ENCODE assay signal across 38 cellular contexts in the genomic region with DNA sequence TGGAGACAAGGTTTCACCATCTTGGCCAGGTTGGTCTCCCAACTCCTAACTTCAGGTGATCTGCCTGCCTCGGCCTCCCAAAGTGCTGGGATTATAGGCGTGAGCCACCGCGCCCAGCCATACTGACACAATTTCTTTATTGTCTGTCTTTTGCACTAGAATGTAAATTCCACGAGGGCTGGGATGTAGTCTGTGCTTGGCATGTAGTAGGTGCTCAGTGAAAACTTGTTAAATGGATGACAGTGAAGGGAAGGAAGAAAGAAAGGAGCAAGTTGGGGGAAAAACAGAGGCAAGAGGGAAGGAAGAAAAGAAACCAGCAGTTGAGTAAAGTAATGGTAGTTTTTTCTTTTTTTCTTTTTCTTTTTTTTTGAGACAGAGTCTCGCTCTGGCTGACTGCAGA.
"Had no signal": no experiment of that assay in that cellular context is flagged by ENCODE, and none has a peak within 500 bp of the region (broad histone marks: within the 10 kb centered on the region; RNA-seq: fewer than 3 reads in every experiment).

No MANE protein-coding gene starts in this region.

- H3K9me3 ChIP-seq: adrenal gland, ascending aorta, body of pancreas, breast epithelium had no signal

- H3K4me1 Mint-ChIP-seq: activated naive CD8-positive, alpha-beta T cell treated with anti-CD3 and anti-CD28 coated beads, Interleukin-2, amount 10 ng/mL, durations not matched to agents 7 days and 5 days; activated T-helper 17 cell treated with anti-CD3 and anti-CD28 coated beads, Interleukin-2, amount 50 U/mL, for 72 hours; central memory CD8-positive, alpha-beta T cell had no signal

- H3K27ac ChIP-seq: adrenal gland, ascending aorta, body of pancreas, brain microvascular endothelial cell, breast epithelium, cardiac muscle cell had no signal

- H3K9me3 Mint-ChIP-seq: activated naive CD4-positive, alpha-beta T cell treated with anti-CD3 and anti-CD28 coated beads for 36 hours; activated naive CD4-positive, alpha-beta T cell treated with anti-CD3 and anti-CD28 coated beads, Interleukin-2, amount 10 ng/mL, durations not matched to agents 7 days and 5 days; activated naive CD4-positive, alpha-beta T cell treated with anti-CD3 and anti-CD28 coated beads, Interleukin-2, amount 50 U/mL, for 24 hours; activated naive CD4-positive, alpha-beta T cell treated with anti-CD3 and anti-CD28 coated beads, Interleukin-2, amount 50 U/mL, for 72 hours; activated naive CD8-positive, alpha-beta T cell treated with anti-CD3 and anti-CD28 coated beads, Interleukin-2, amount 10 ng/mL, durations not matched to agents 7 days and 5 days; activated naive CD8-positive, alpha-beta T cell treated with anti-CD3 and anti-CD28 coated beads, Interleukin-2, amount 50 U/mL, for 24 hours; activated T-cell treated with anti-CD3 and anti-CD28 coated beads, Interleukin-2, amount 50 U/mL, for 24 hours; activated T-cell treated with anti-CD3 and anti-CD28 coated beads, Interleukin-2, amount 50 U/mL, for 4 hours; activated T-cell treated with anti-CD3 and anti-CD28 coated beads, Interleukin-2, amount 50 U/mL, for 72 hours; activated T-helper 1 cell treated with anti-CD3 and anti-CD28 coated beads, Interleukin-12 subunit alpha, Interleukin-12 subunit beta, Interleukin-2, Interleukin-4 antibody, amounts not matched to agents 30 ng/mL and 10 ng/mL and 1 ng/mL, durations not matched to agents 14 hours and 24 hours and 36 hours; activated T-helper 17 cell treated with anti-CD3 and anti-CD28 coated beads, Interleukin-2, amount 50 U/mL, for 72 hours; activated T-helper 2 cell treated with anti-CD3 and anti-CD28 coated beads, Interferon-gamma antibody, Interleukin-2, Interleukin-4, amounts not matched to agents 10 μg/mL and 5 μg/mL and 100 μg/mL, durations not matched to agents 14 hours and 24 hours and 36 hours; brain; central memory CD8-positive, alpha-beta T cell had no signal

- FAIRE-seq: astrocyte, bronchial epithelial cell had no signal

- H3K4me3 Mint-ChIP-seq: activated naive CD4-positive, alpha-beta T cell treated with anti-CD3 and anti-CD28 coated beads for 36 hours; activated naive CD4-positive, alpha-beta T cell treated with anti-CD3 and anti-CD28 coated beads, Interleukin-2, amount 10 ng/mL, durations not matched to agents 7 days and 5 days; activated naive CD4-positive, alpha-beta T cell treated with anti-CD3 and anti-CD28 coated beads, Interleukin-2, amount 50 U/mL, for 24 hours; activated naive CD8-positive, alpha-beta T cell; activated naive CD8-positive, alpha-beta T cell treated with anti-CD3 and anti-CD28 coated beads, Interleukin-2, amount 10 ng/mL, durations not matched to agents 7 days and 5 days; activated naive CD8-positive, alpha-beta T cell treated with anti-CD3 and anti-CD28 coated beads, Interleukin-2, amount 50 U/mL, for 24 hours; activated T-cell treated with anti-CD3 and anti-CD28 coated beads, Interleukin-2, amount 50 U/mL, for 24 hours; activated T-cell treated with anti-CD3 and anti-CD28 coated beads, Interleukin-2, amount 50 U/mL, for 4 hours; activated T-cell treated with anti-CD3 and anti-CD28 coated beads, Interleukin-2, amount 50 U/mL, for 72 hours; activated T-helper 1 cell treated with anti-CD3 and anti-CD28 coated beads, Interleukin-12 subunit alpha, Interleukin-12 subunit beta, Interleukin-2, Interleukin-4 antibody, amounts not matched to agents 30 ng/mL and 10 ng/mL and 1 ng/mL, durations not matched to agents 14 hours and 24 hours and 36 hours; activated T-helper 17 cell treated with anti-CD3 and anti-CD28 coated beads, Interleukin-2, amount 50 U/mL, for 72 hours; brain; central memory CD8-positive, alpha-beta T cell had no signal

- H3K36me3 ChIP-seq: adrenal gland, ascending aorta, brain microvascular endothelial cell, breast epithelium, cardiac muscle cell had no signal

- H3K27ac Mint-ChIP-seq: activated naive CD4-positive, alpha-beta T cell treated with anti-CD3 and anti-CD28 coated beads for 36 hours; activated naive CD4-positive, alpha-beta T cell treated with anti-CD3 and anti-CD28 coated beads, Interleukin-2, amount 10 ng/mL, durations not matched to agents 7 days and 5 days; activated naive CD4-positive, alpha-beta T cell treated with anti-CD3 and anti-CD28 coated beads, Interleukin-2, amount 50 U/mL, for 24 hours; activated naive CD4-positive, alpha-beta T cell treated with anti-CD3 and anti-CD28 coated beads, Interleukin-2, amount 50 U/mL, for 72 hours; activated naive CD8-positive, alpha-beta T cell; activated naive CD8-positive, alpha-beta T cell treated with anti-CD3 and anti-CD28 coated beads, Interleukin-2, amount 10 ng/mL, durations not matched to agents 7 days and 5 days; activated naive CD8-positive, alpha-beta T cell treated with anti-CD3 and anti-CD28 coated beads, Interleukin-2, amount 50 U/mL, for 24 hours; activated T-cell treated with anti-CD3 and anti-CD28 coated beads, Interleukin-2, amount 50 U/mL, for 72 hours; activated T-helper 1 cell treated with anti-CD3 and anti-CD28 coated beads, Interleukin-12 subunit alpha, Interleukin-12 subunit beta, Interleukin-2, Interleukin-4 antibody, amounts not matched to agents 30 ng/mL and 10 ng/mL and 1 ng/mL, durations not matched to agents 14 hours and 24 hours and 36 hours; activated T-helper 17 cell treated with anti-CD3 and anti-CD28 coated beads, Interleukin-2, amount 50 U/mL, for 72 hours; activated T-helper 2 cell treated with anti-CD3 and anti-CD28 coated beads, Interferon-gamma antibody, Interleukin-2, Interleukin-4, amounts not matched to agents 10 μg/mL and 5 μg/mL and 100 μg/mL, durations not matched to agents 14 hours and 24 hours and 36 hours; brain had no signal

- H3K36me3 Mint-ChIP-seq: activated naive CD4-positive, alpha-beta T cell treated with anti-CD3 and anti-CD28 coated beads, Interleukin-2, amount 10 ng/mL, durations not matched to agents 7 days and 5 days; activated naive CD4-positive, alpha-beta T cell treated with anti-CD3 and anti-CD28 coated beads, Interleukin-2, amount 50 U/mL, for 24 hours; activated naive CD4-positive, alpha-beta T cell treated with anti-CD3 and anti-CD28 coated beads, Interleukin-2, amount 50 U/mL, for 72 hours; activated naive CD8-positive, alpha-beta T cell; activated naive CD8-positive, alpha-beta T cell treated with anti-CD3 and anti-CD28 coated beads, Interleukin-2, amount 10 ng/mL, durations not matched to agents 7 days and 5 days had no signal

- H3K4me3 ChIP-seq: adrenal gland, ascending aorta, body of pancreas, breast epithelium, cardiac muscle cell had no signal

- H3K27me3 Mint-ChIP-seq: activated naive CD4-positive, alpha-beta T cell treated with anti-CD3 and anti-CD28 coated beads, Interleukin-2, amount 10 ng/mL, durations not matched to agents 7 days and 5 days; activated naive CD4-positive, alpha-beta T cell treated with anti-CD3 and anti-CD28 coated beads, Interleukin-2, amount 50 U/mL, for 24 hours; activated naive CD8-positive, alpha-beta T cell; activated naive CD8-positive, alpha-beta T cell treated with anti-CD3 and anti-CD28 coated beads, Interleukin-2, amount 10 ng/mL, durations not matched to agents 7 days and 5 days; activated naive CD8-positive, alpha-beta T cell treated with anti-CD3 and anti-CD28 coated beads, Interleukin-2, amount 50 U/mL, for 24 hours; activated T-cell treated with anti-CD3 and anti-CD28 coated beads, Interleukin-2, amount 50 U/mL, for 24 hours; activated T-helper 17 cell treated with anti-CD3 and anti-CD28 coated beads, Interleukin-2, amount 50 U/mL, for 72 hours; brain; central memory CD8-positive, alpha-beta T cell had no signal

- DNase-seq: activated effector memory CD4-positive, alpha-beta T cell treated with anti-CD3 and anti-CD28 coated beads, Interleukin-2, amount 50 U/mL, for 16 hours; activated effector memory CD4-positive, alpha-beta T cell treated with Interleukin-2 at 50 U/mL for 16 hours; activated gamma-delta T cell; activated gamma-delta T cell treated with Interleukin-2 at 50 U/mL for 16 hours; activated naive CD4-positive, alpha-beta T cell; activated naive CD4-positive, alpha-beta T cell treated with anti-CD3 and anti-CD28 coated beads for 36 hours; activated naive CD4-positive, alpha-beta T cell treated with anti-CD3 and anti-CD28 coated beads, Interleukin-2, amount 10 ng/mL, durations not matched to agents 7 days and 5 days; activated naive CD4-positive, alpha-beta T cell treated with anti-CD3 and anti-CD28 coated beads, Interleukin-2, amount 50 U/mL, for 16 hours; activated naive CD4-positive, alpha-beta T cell treated with Interleukin-2 at 50 U/mL for 16 hours; activated naive CD8-positive, alpha-beta T cell treated with anti-CD3 and anti-CD28 coated beads, Interleukin-2, amount 10 ng/mL, durations not matched to agents 7 days and 5 days; activated naive CD8-positive, alpha-beta T cell treated with anti-CD3 and anti-CD28 coated beads, Interleukin-2, amount 50 U/mL, for 24 hours; activated T-cell treated with anti-CD3 and anti-CD28 coated beads, Interleukin-2, amount 50 U/mL, for 1 hour; activated T-cell treated with anti-CD3 and anti-CD28 coated beads, Interleukin-2, amount 50 U/mL, for 24 hours; activated T-cell treated with anti-CD3 and anti-CD28 coated beads, Interleukin-2, amount 50 U/mL, for 4 hours; activated T-cell treated with anti-CD3 and anti-CD28 coated beads, Interleukin-2, amount 50 U/mL, for 48 hours; activated T-cell treated with anti-CD3 and anti-CD28 coated beads, Interleukin-2, amount 50 U/mL, for 72 hours; adrenal gland; amniotic stem cell; amygdala; aorta; body of pancreas; brain microvascular endothelial cell; caudate nucleus; central memory CD4-positive, alpha-beta T cell; cerebellar nuclear complex had no signal

- H3K27me3 ChIP-seq: adrenal gland, ascending aorta, body of pancreas, brain microvascular endothelial cell, breast epithelium, cardiac muscle cell had no signal

- H3K4me1 ChIP-seq: body of pancreas, breast epithelium had no signal
